25 cellular contexts compared by ENCODE assay signal in genomic region chr20:47676219-47676721, GRCh38.
A peak's percentile ranks its signal among the peaks of the same experiment; 100 is the strongest.
DNase-seq lines count a peak whose midpoint lies in the region; ATAC-seq, FAIRE-seq and TF ChIP-seq lines count a peak whose summit lies in the region.
"Had no signal": no experiment of that assay in that cellular context is flagged by ENCODE, and none has a peak within 500 bp of the region (broad histone marks: within the 10 kb centered on the region; RNA-seq: fewer than 3 reads in every experiment).

No MANE protein-coding gene starts in this region.

- peaks cover 20% of the 10 kb centered on the region for H3K4me1 Mint-ChIP-seq in GM23338
- H3K4me1 Mint-ChIP-seq: activated naive CD4-positive, alpha-beta T cell treated with anti-CD3 and anti-CD28 coated beads, Interleukin-2, amount 10 ng/mL, durations not matched to agents 7 days and 5 days had no signal

- H3K36me3 ChIP-seq in GM23338 (ENCODE audit: insufficient read depth) (no peaks in the 10 kb centered on the region), WERI-Rb-1 (no peaks in the 10 kb centered on the region), kidney (ENCODE audit: control insufficient read depth in 1 of 2, insufficient read depth in 2 of 2, low read length in 2 of 2) (no peaks in the 10 kb centered on the region)
- H3K36me3 ChIP-seq: cardiac muscle cell, Peyer's patch had no signal

- H3K27me3 Mint-ChIP-seq in GM23338 (ENCODE audit: insufficient read depth, low read depth, poor library complexity): peaks cover 4% of the 10 kb centered on the region
- H3K27me3 Mint-ChIP-seq: activated naive CD4-positive, alpha-beta T cell treated with anti-CD3 and anti-CD28 coated beads, Interleukin-2, amount 10 ng/mL, durations not matched to agents 7 days and 5 days; T-cell had no signal

- no peak overlapping the region for H3K27ac Mint-ChIP-seq in GM23338
- H3K27ac Mint-ChIP-seq: activated naive CD4-positive, alpha-beta T cell treated with anti-CD3 and anti-CD28 coated beads, Interleukin-2, amount 10 ng/mL, durations not matched to agents 7 days and 5 days; T-cell had no signal

- H3K9me2 ChIP-seq in GM23338 (ENCODE audit: insufficient read depth): no peaks in the 10 kb centered on the region

- H3K27ac ChIP-seq in GM23338 (ENCODE audit: low read depth): no peak overlapping the region
- H3K27ac ChIP-seq in WERI-Rb-1: no peak overlapping the region
- no peak overlapping the region for H3K27ac ChIP-seq in kidney (ENCODE audit: low read depth in 2 of 2, low read length in 2 of 2)
- H3K27ac ChIP-seq: C4-2B, cardiac muscle cell, gastroesophageal sphincter, Peyer's patch, SJCRH30, testis had no signal

- no peak overlapping the region for H3K9ac ChIP-seq in kidney (ENCODE audit: low read length in 2 of 2)

- H3K9me3 ChIP-seq in WERI-Rb-1 (ENCODE audit: severe bottlenecking): no peaks in the 10 kb centered on the region
- no peaks in the 10 kb centered on the region for H3K9me3 ChIP-seq in kidney (ENCODE audit: control insufficient read depth in 1 of 2, low read length in 2 of 2)
- H3K9me3 ChIP-seq: gastroesophageal sphincter, Peyer's patch, SJCRH30, testis had no signal

- no peaks in the 10 kb centered on the region; the same call in 1 of the 2 replicates for H4K20me1 ChIP-seq in GM23338 (replicated peaks; ENCODE audit: insufficient read depth)

- intact Hi-C loops in kidney (cut with DNase I): no loop called here

- DNase-seq in COLO668 (lab: John Stamatoyannopoulos, UW; ENCODE audit: unreplicated experiment): peak; percentile 21
- peak; percentile 84 for DNase-seq in GM23338 (ENCODE audit: low spot score)
- peak; percentile 38 for DNase-seq in WERI-Rb-1
- DNase-seq in kidney: peak; percentile 55
- DNase-seq in stimulated activated CD4-positive, alpha-beta T cell treated with anti-CD3 and anti-CD28 coated beads, Interleukin-4, amount 100 ng/mL, for 4 hours: no peak
- DNase-seq in NCI-H1105 (lab: John Stamatoyannopoulos, UW): no peak
- DNase-seq: activated CD4-positive, alpha-beta T cell treated with anti-CD3 and anti-CD28 coated beads for 1 hour; activated naive CD4-positive, alpha-beta T cell treated with anti-CD3 and anti-CD28 coated beads, Interleukin-2, amount 10 ng/mL, durations not matched to agents 7 days and 5 days; activated T-cell treated with anti-CD3 and anti-CD28 coated beads, Interleukin-2, amount 50 U/mL, for 4 hours; amygdala; cortex of kidney; NCI-H524; right cardiac atrium; SJCRH30; stimulated activated naive CD4-positive, alpha-beta T cell treated with Interleukin-2 at 50 U/mL for 16 hours; T-cell; testis had no signal

- no peaks in the 10 kb centered on the region for H3K36me3 Mint-ChIP-seq in GM23338 (ENCODE audit: low read depth)
- H3K36me3 Mint-ChIP-seq: activated naive CD4-positive, alpha-beta T cell treated with anti-CD3 and anti-CD28 coated beads, Interleukin-2, amount 10 ng/mL, durations not matched to agents 7 days and 5 days; T-cell had no signal

- peak; percentile 83 for ATAC-seq in GM23338
- ATAC-seq in activated CD4-positive, CD25-positive, alpha-beta regulatory T cell treated with anti-CD3 and anti-CD28 coated beads, Interleukin-2, amount 50 U/mL, for 24 hours: no peak
- ATAC-seq: activated T-cell treated with anti-CD3 and anti-CD28 coated beads, Interleukin-2, amount 50 U/mL, for 4 hours; gastroesophageal sphincter; right cardiac atrium; T-cell had no signal

- no peak overlapping the region for H3K4me3 Mint-ChIP-seq in GM23338
- H3K4me3 Mint-ChIP-seq: activated naive CD4-positive, alpha-beta T cell treated with anti-CD3 and anti-CD28 coated beads, Interleukin-2, amount 10 ng/mL, durations not matched to agents 7 days and 5 days; activated T-cell treated with anti-CD3 and anti-CD28 coated beads, Interleukin-2, amount 50 U/mL, for 4 hours; neural crest cell; T-cell had no signal

- H3K4me2 ChIP-seq in GM23338: no peak overlapping the region

- H3K4me3 ChIP-seq in GM23338 (no peak overlapping the region), WERI-Rb-1 (ENCODE audit: low read depth, low read length) (no peak overlapping the region), kidney (ENCODE audit: low read length in 2 of 2) (no peak overlapping the region)
- H3K4me3 ChIP-seq: cardiac muscle cell, gastroesophageal sphincter, Peyer's patch, SJCRH30, testis had no signal

- TF ChIP-seq CTCF in GM23338 (conservative IDR thresholded peaks at IDR 0.05; ENCODE audit: low read depth in 2 of 2) (peak; percentile 44 to 70), WERI-Rb-1 (IDR thresholded peaks at IDR 0.05; ENCODE audit: low read depth, low read length) (peak; percentile 47), kidney (IDR thresholded peaks at IDR 0.05; ENCODE audit: borderline replicate concordance, extremely low read depth, insufficient read depth) (no peak)

- H2AFZ ChIP-seq in GM23338: no peak overlapping the region

- no peaks in the 10 kb centered on the region for H3F3A ChIP-seq in GM23338 (replicated peaks; ENCODE audit: low read depth)

- H3K79me2 ChIP-seq in GM23338 (replicated peaks; ENCODE audit: insufficient read depth): no peaks in the 10 kb centered on the region

- H3K27me3 ChIP-seq in GM23338 (ENCODE audit: insufficient read depth) (no peaks in the 10 kb centered on the region), WERI-Rb-1 (ENCODE audit: insufficient read depth, low read depth, severe bottlenecking) (no peaks in the 10 kb centered on the region)
- H3K27me3 ChIP-seq: cardiac muscle cell, gastroesophageal sphincter, Peyer's patch, SJCRH30, testis had no signal

- no peak for FAIRE-seq in kidney (lab: Jason Lieb, UNC)
- FAIRE-seq: endometrium, keratinocyte had no signal

- H3K4me1 ChIP-seq in GM23338 (ENCODE audit: insufficient read depth): peaks cover 5% of the 10 kb centered on the region; the same call in 1 of the 2 replicates
- peaks cover 0 to 3% of the 10 kb centered on the region in 2 donors for H3K4me1 ChIP-seq in kidney (ENCODE audit: control insufficient read depth in 1 of 2, insufficient read depth in 1 of 2, low read depth in 1 of 2, low read length in 2 of 2)
- H3K4me1 ChIP-seq: Peyer's patch, SJCRH30, testis had no signal

- H3K9me3 Mint-ChIP-seq in GM23338: no peaks in the 10 kb centered on the region; the same call in 2 of the 3 replicates
- H3K9me3 Mint-ChIP-seq: activated naive CD4-positive, alpha-beta T cell treated with anti-CD3 and anti-CD28 coated beads, Interleukin-2, amount 10 ng/mL, durations not matched to agents 7 days and 5 days; activated T-cell treated with anti-CD3 and anti-CD28 coated beads, Interleukin-2, amount 50 U/mL, for 4 hours; neural crest cell; T-cell had no signal

TF ChIP-seq in GM23338, 12 proteins besides CTCF, POLR2A, EP300 and RAD21 (continues in another document):
- TF ChIP-seq ETS1 (IDR thresholded peaks at IDR 0.05): no peak
- no peak for TF ChIP-seq POLR2AphosphoS5 (IDR thresholded peaks at IDR 0.05; ENCODE audit: low read depth)
- no peak for TF ChIP-seq CREB1 (CRISPR knock-in tag; IDR thresholded peaks at IDR 0.05; ENCODE audit: low read depth)
- no peak for TF ChIP-seq NANOG (IDR thresholded peaks at IDR 0.05; ENCODE audit: borderline replicate concordance)
- TF ChIP-seq STAT1 (IDR thresholded peaks at IDR 0.05; ENCODE audit: unreplicated experiment): no peak
- TF ChIP-seq EZH2 (IDR thresholded peaks at IDR 0.05; ENCODE audit: low read depth, unreplicated experiment): no peak
- no peak for TF ChIP-seq JUNB (IDR thresholded peaks at IDR 0.05; ENCODE audit: unreplicated experiment)

Comparison
In these comparisons a context has a peak if more than half of its experiments do, and no peak if none do; other contexts are left out.
1. DNase-seq: peak in COLO668 (single experiment), GM23338 (single experiment), WERI-Rb-1 (single experiment) and kidney (single experiment); none in stimulated activated CD4-positive, alpha-beta T cell treated with anti-CD3 and anti-CD28 coated beads, Interleukin-4, amount 100 ng/mL, for 4 hours (0 of 2) and NCI-H1105 (single experiment).